Comparison of ENCODE assay signal across 12 cellular contexts in the genomic region with DNA sequence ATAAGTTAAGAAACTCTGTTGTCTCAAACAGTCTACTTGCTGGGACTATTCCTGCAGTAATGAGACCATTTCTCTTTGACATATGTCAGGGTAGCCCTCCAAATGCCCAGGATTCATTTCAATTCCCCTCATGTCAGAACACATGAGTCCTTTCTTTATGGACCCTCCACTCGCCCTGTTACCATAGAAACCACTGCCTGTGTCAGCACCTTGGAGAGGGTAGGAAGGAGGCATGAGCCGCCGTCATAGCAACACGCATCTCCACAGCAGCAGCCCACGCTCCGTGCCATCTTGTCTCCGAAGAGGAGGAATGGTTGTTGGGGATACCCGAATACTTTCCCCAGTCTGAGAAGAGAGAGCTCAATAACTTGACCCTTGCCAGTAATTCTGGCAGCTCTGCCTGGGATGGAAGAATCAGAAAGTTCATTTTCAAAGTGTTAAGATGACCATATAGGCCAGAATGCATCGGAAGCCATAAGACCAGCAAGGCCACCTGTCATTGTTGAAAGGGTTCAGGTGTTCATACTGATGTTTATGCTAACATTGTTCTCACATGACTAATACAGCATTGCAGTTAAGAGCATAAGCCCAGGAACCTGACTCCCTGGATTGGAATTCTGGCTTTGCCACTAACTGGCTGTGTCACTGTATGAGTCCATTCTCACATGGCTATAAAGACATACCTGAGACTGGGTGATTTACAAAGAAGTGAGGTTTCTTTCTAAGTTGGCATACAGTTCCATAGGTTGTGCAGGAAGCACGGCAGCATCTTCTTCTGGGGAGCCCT.
DNase-seq lines count a peak whose midpoint lies in the region; ATAC-seq, FAIRE-seq and TF ChIP-seq lines count a peak whose summit lies in the region.
"Had no signal": no experiment of that assay in that cellular context is flagged by ENCODE, and none has a peak within 500 bp of the region (broad histone marks: within the 10 kb centered on the region; RNA-seq: fewer than 3 reads in every experiment).

No MANE protein-coding gene starts in this region.

- H3K36me3 Mint-ChIP-seq in activated CD4-positive, alpha-beta T cell treated with anti-CD3 and anti-CD28 coated beads, Interleukin-2, amount 10 ng/mL, durations not matched to agents 7 days and 5 days (ENCODE audit: low read depth): no peaks in the 10 kb centered on the region

- H3K9me3 Mint-ChIP-seq in activated CD4-positive, alpha-beta T cell treated with anti-CD3 and anti-CD28 coated beads, Interleukin-2, amount 10 ng/mL, durations not matched to agents 7 days and 5 days: peaks cover 4% of the 10 kb centered on the region

- TF ChIP-seq CTCF in SK-N-SH (IDR thresholded peaks at IDR 0.05) (no peak), RWPE1 (conservative IDR thresholded peaks at IDR 0.05; ENCODE audit: low read depth) (no peak), smooth muscle cell (IDR thresholded peaks at IDR 0.05; ENCODE audit: borderline replicate concordance, insufficient read depth, poor library complexity, severe bottlenecking) (no peak)

- H3K9me3 ChIP-seq in SK-N-SH (no peaks in the 10 kb centered on the region), smooth muscle cell (replicated peaks; ENCODE audit: low read depth) (no peaks in the 10 kb centered on the region)
- H3K9me3 ChIP-seq: mucosa of descending colon had no signal

- H3K27me3 ChIP-seq in SK-N-SH (ENCODE audit: insufficient read depth): no peaks in the 10 kb centered on the region
- no peaks in the 10 kb centered on the region for H3K27me3 ChIP-seq in smooth muscle cell (ENCODE audit: low read depth)

- H2AFZ ChIP-seq in SK-N-SH (ENCODE audit: low read depth) (no peak overlapping the region), smooth muscle cell (ENCODE audit: low read depth) (no peak overlapping the region)

- H3F3A ChIP-seq in SK-N-SH (replicated peaks; ENCODE audit: insufficient read depth) (no peaks in the 10 kb centered on the region), smooth muscle cell (ENCODE audit: low read depth) (no peaks in the 10 kb centered on the region)

- no peaks in the 10 kb centered on the region for H3K4me1 ChIP-seq in SK-N-SH (ENCODE audit: control insufficient read depth in 1 of 2, insufficient read depth in 2 of 2, low read depth in 1 of 2, low read length in 1 of 2)
- H3K4me1 ChIP-seq in smooth muscle cell (ENCODE audit: low read depth): no peaks in the 10 kb centered on the region

- no peaks in the 10 kb centered on the region for H3K27me3 Mint-ChIP-seq in activated CD4-positive, alpha-beta T cell treated with anti-CD3 and anti-CD28 coated beads, Interleukin-2, amount 10 ng/mL, durations not matched to agents 7 days and 5 days

- DNase-seq in SK-N-SH (no peak), RWPE1 (ENCODE audit: low spot score) (peak; percentile 89), glomerular visceral epithelial cell (ENCODE audit: extremely low spot score) (peak; percentile 84), smooth muscle cell (lab: John Stamatoyannopoulos, UW; ENCODE audit: unreplicated experiment) (no peak), GM12892 (ENCODE audit: insufficient read length) (no peak)
- no peak for DNase-seq in activated CD4-positive, alpha-beta T cell treated with anti-CD3 and anti-CD28 coated beads, Interleukin-2, amount 10 ng/mL, durations not matched to agents 7 days and 5 days
- DNase-seq: hippocampal formation, mucosa of descending colon, right cardiac atrium had no signal

- H3K79me2 ChIP-seq in SK-N-SH (ENCODE audit: insufficient read depth) (no peaks in the 10 kb centered on the region), smooth muscle cell (ENCODE audit: low read depth) (no peaks in the 10 kb centered on the region)

- H4K20me1 ChIP-seq in SK-N-SH (ENCODE audit: insufficient read depth) (no peaks in the 10 kb centered on the region), smooth muscle cell (ENCODE audit: low read depth) (no peaks in the 10 kb centered on the region)

- no peak overlapping the region for H3K9ac ChIP-seq in SK-N-SH
- H3K9ac ChIP-seq in smooth muscle cell (ENCODE audit: low read depth): no peak overlapping the region

- TF ChIP-seq EP300 in SK-N-SH (IDR thresholded peaks at IDR 0.05; ENCODE audit: borderline replicate concordance in 1 of 2, low read depth in 1 of 2, low read length in 1 of 2): no peak

- H3K9me2 ChIP-seq in SK-N-SH: no peaks in the 10 kb centered on the region

- FAIRE-seq in GM12892 (lab: Jason Lieb, UNC): no peak
- FAIRE-seq: HTR-8/SVneo had no signal

- H3K4me3 ChIP-seq in SK-N-SH (ENCODE audit: low read depth in 2 of 2, low read length in 1 of 2) (no peak overlapping the region), smooth muscle cell (no peak overlapping the region)
- H3K4me3 ChIP-seq: mucosa of descending colon had no signal

- CTCF ChIA-PET in SK-N-SH (lab: Yijun Ruan, JAX): no interaction called here
- CTCF ChIA-PET in RWPE1 (lab: Yijun Ruan, JAX): interaction anchor here (0.7 kb wide), 1 partner anchor 153 kb away, joined by 3 read pairs; no protein-coding TSS in a partner anchor
- CTCF ChIA-PET in activated CD4-positive, alpha-beta T cell treated with anti-CD3 and anti-CD28 coated beads, Interleukin-2, amount 10 ng/mL, durations not matched to agents 7 days and 5 days (lab: Charles Lee): no interaction called here

- ATAC-seq in SK-N-SH treated with all-trans-retinoic acid at 6 μM for 48 hours: no peak
- no peak for ATAC-seq in GM21390 (IDR thresholded peaks at IDR 0.05; ENCODE audit: unreplicated experiment)
- ATAC-seq: mucosa of descending colon, right cardiac atrium had no signal

- H3K4me3 Mint-ChIP-seq in activated CD4-positive, alpha-beta T cell treated with anti-CD3 and anti-CD28 coated beads, Interleukin-2, amount 10 ng/mL, durations not matched to agents 7 days and 5 days: no peak overlapping the region

- H3K36me3 ChIP-seq in SK-N-SH (replicated peaks in 1 of 2; ENCODE audit: control insufficient read depth in 1 of 2, insufficient read depth in 2 of 2, low read length in 1 of 2) (no peaks in the 10 kb centered on the region), smooth muscle cell (ENCODE audit: low read depth) (no peaks in the 10 kb centered on the region)

- no peak overlapping the region for H3K27ac ChIP-seq in SK-N-SH (ENCODE audit: low read depth in 2 of 2, low read length in 1 of 2)
- H3K27ac ChIP-seq in RWPE1: no peak overlapping the region
- peak overlapping the region; percentile 69 for H3K27ac ChIP-seq in smooth muscle cell (ENCODE audit: low read depth)

- H3K27ac Mint-ChIP-seq in activated CD4-positive, alpha-beta T cell treated with anti-CD3 and anti-CD28 coated beads, Interleukin-2, amount 10 ng/mL, durations not matched to agents 7 days and 5 days: no peak overlapping the region

- H3K4me2 ChIP-seq in SK-N-SH: no peak overlapping the region
- no peak overlapping the region for H3K4me2 ChIP-seq in smooth muscle cell

- POLR2A ChIA-PET in SK-N-SH (lab: Yijun Ruan, JAX) (no interaction called here), RWPE1 (lab: Yijun Ruan, JAX; ENCODE audit: low non-redundant PET) (no interaction called here)
- POLR2A ChIA-PET in activated CD4-positive, alpha-beta T cell treated with anti-CD3 and anti-CD28 coated beads, Interleukin-2, amount 10 ng/mL, durations not matched to agents 7 days and 5 days (lab: Charles Lee): no interaction called here

- no peak for TF ChIP-seq RAD21 in SK-N-SH (IDR thresholded peaks at IDR 0.05; ENCODE audit: low read length)

- no peaks in the 10 kb centered on the region for H3K4me1 Mint-ChIP-seq in activated CD4-positive, alpha-beta T cell treated with anti-CD3 and anti-CD28 coated beads, Interleukin-2, amount 10 ng/mL, durations not matched to agents 7 days and 5 days

- 48% methylated on average over 5 of the region's 10 CpGs for WGBS in SK-N-SH (ENCODE audit: low lambda C conversion rate)
- 89% methylated on average over 10 of the region's 10 CpGs for WGBS in smooth muscle cell (ENCODE audit: low lambda C conversion rate)

- TF ChIP-seq POLR2A in GM12892 (IDR thresholded peaks at IDR 0.05; ENCODE audit: low read depth, low read length): no peak

TF ChIP-seq in SK-N-SH, 30 proteins besides CTCF, POLR2A, EP300 and RAD21 (continues in another document):
- TF ChIP-seq TEAD4 (IDR thresholded peaks at IDR 0.05; ENCODE audit: borderline replicate concordance, insufficient read depth) (no peak), GABPA (IDR thresholded peaks at IDR 0.05; ENCODE audit: low read depth) (no peak), MAX (IDR thresholded peaks at IDR 0.05; ENCODE audit: low read depth) (no peak), TCF12 (IDR thresholded peaks at IDR 0.05) (peak; percentile 7; the same call in 1 of the 2 replicates), JUND (IDR thresholded peaks at IDR 0.05) (no peak)

TF ChIP-seq in SK-N-SH treated with all-trans-retinoic acid at 6 μM for 48 hours, 23 proteins besides CTCF, POLR2A, EP300 and RAD21 (continues in another document):
- no peak for TF ChIP-seq ZFP3 (CRISPR knock-in tag; IDR thresholded peaks at IDR 0.05)
- TF ChIP-seq TCF4 (CRISPR knock-in tag; IDR thresholded peaks at IDR 0.05; ENCODE audit: borderline replicate concordance): no peak
- TF ChIP-seq GLIS3 (CRISPR knock-in tag; IDR thresholded peaks at IDR 0.05): no peak
- TF ChIP-seq ARNTL (CRISPR knock-in tag; IDR thresholded peaks at IDR 0.05; ENCODE audit: borderline replicate concordance, low read depth): no peak
- no peak for TF ChIP-seq ZFP30 (CRISPR knock-in tag; IDR thresholded peaks at IDR 0.05)
- no peak for TF ChIP-seq CSRNP3 (CRISPR knock-in tag; IDR thresholded peaks at IDR 0.05)
- TF ChIP-seq TOX (CRISPR knock-in tag; IDR thresholded peaks at IDR 0.05; ENCODE audit: borderline replicate concordance): no peak
- TF ChIP-seq ZNF565 (CRISPR knock-in tag; conservative IDR thresholded peaks at IDR 0.05; ENCODE audit: low read depth): no peak
- no peak for TF ChIP-seq SNAI2 (CRISPR knock-in tag; IDR thresholded peaks at IDR 0.05)
- TF ChIP-seq BACH2 (CRISPR knock-in tag; IDR thresholded peaks at IDR 0.05; ENCODE audit: borderline replicate concordance): no peak
- TF ChIP-seq ISL1 (CRISPR knock-in tag; IDR thresholded peaks at IDR 0.05): no peak
- TF ChIP-seq CSDC2 (CRISPR knock-in tag; IDR thresholded peaks at IDR 0.05): no peak
- no peak for TF ChIP-seq ZC3H10 (CRISPR knock-in tag; IDR thresholded peaks at IDR 0.05)

Comparison
In these comparisons a context has a peak if more than half of its experiments do, and no peak if none do; other contexts are left out.
1. DNase-seq: peak in RWPE1 (single experiment) and glomerular visceral epithelial cell (single experiment); none in SK-N-SH (single experiment), smooth muscle cell (single experiment), GM12892 (single experiment) and activated CD4-positive, alpha-beta T cell treated with anti-CD3 and anti-CD28 coated beads, Interleukin-2, amount 10 ng/mL, durations not matched to agents 7 days and 5 days (single experiment).